14 cellular contexts compared by ENCODE assay signal in the genomic region with DNA sequence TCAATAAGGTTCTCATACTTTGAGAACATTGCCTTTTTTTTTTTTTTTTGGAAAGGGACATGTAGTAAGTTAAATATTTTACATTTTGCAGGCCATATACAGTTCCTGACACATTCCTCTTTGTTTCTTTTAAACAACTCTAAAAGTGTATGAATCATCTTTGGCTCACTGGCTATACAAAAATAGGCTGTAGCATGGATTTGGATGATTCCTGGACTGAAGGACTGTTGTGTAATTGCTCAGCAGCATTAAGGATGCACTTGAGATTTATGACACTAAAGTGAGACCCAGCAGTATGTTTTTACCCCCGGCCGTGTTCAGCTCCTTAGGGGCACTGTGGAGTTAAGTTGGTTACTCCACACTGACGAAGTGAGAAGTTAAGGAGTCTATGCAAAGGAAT. TPM values are rescaled to one million over a fixed set of nuclear protein-coding genes. Genes with fewer than 3 reads are reported as not detected.
A peak's percentile ranks its signal among the peaks of the same experiment; 100 is the strongest.
DNase-seq lines count a peak whose midpoint lies in the region; ATAC-seq, FAIRE-seq and TF ChIP-seq lines count a peak whose summit lies in the region.
"Had no signal": no experiment of that assay in that cellular context is flagged by ENCODE, and none has a peak within 500 bp of the region (broad histone marks: within the 10 kb centered on the region; RNA-seq: fewer than 3 reads in every experiment).

No MANE protein-coding gene starts in this region.

- H3K9me3 ChIP-seq in smooth muscle cell (replicated peaks; ENCODE audit: low read depth), result no peaks in the 10 kb centered on the region
- H3K9me3 ChIP-seq: HAP-1, suprapubic skin had no signal

- TF ChIP-seq CTCF in fibroblast of pulmonary artery (IDR thresholded peaks at IDR 0.05; ENCODE audit: low read length, missing control alignments), result no peak
- TF ChIP-seq CTCF in smooth muscle cell (IDR thresholded peaks at IDR 0.05; ENCODE audit: borderline replicate concordance, insufficient read depth, poor library complexity, severe bottlenecking), result no peak
- TF ChIP-seq CTCF in coronary artery (IDR thresholded peaks at IDR 0.05), result no peak

- H3K4me1 ChIP-seq in smooth muscle cell (ENCODE audit: low read depth), result no peaks in the 10 kb centered on the region
- H3K4me1 ChIP-seq: HAP-1, suprapubic skin had no signal

- H3K4me2 ChIP-seq in smooth muscle cell, result peak overlapping the region; percentile 33
- H3K4me2 ChIP-seq: KMS-11, PC-9 had no signal

- H3K36me3 ChIP-seq in smooth muscle cell (ENCODE audit: low read depth), result no peaks in the 10 kb centered on the region

- no peaks in the 10 kb centered on the region for H3F3A ChIP-seq in smooth muscle cell (ENCODE audit: low read depth)

- FAIRE-seq in H54 (lab: Jason Lieb, UNC), result peak; percentile 100

- H4K20me1 ChIP-seq in smooth muscle cell (ENCODE audit: low read depth), result no peaks in the 10 kb centered on the region

- H3K4me3 ChIP-seq in fibroblast of pulmonary artery (replicated peaks; ENCODE audit: low read depth, low read length) (no peak overlapping the region), smooth muscle cell (no peak overlapping the region), coronary artery (no peak overlapping the region)
- H3K4me3 ChIP-seq: HAP-1, PC-9, suprapubic skin had no signal

- H2AFZ ChIP-seq in smooth muscle cell (ENCODE audit: low read depth), result no peak overlapping the region
- H2AFZ ChIP-seq: PC-9 had no signal

- H3K79me2 ChIP-seq in smooth muscle cell (ENCODE audit: low read depth), result no peaks in the 10 kb centered on the region

- no peak for TF ChIP-seq POLR2A in H54 (IDR thresholded peaks at IDR 0.05; ENCODE audit: low read depth, low read length)

- WGBS in smooth muscle cell (ENCODE audit: low lambda C conversion rate), result 80% methylated on average over 3 of the region's 3 CpGs

- DNase-seq in H54 (ENCODE audit: insufficient read length, low spot score) (peak; percentile 35), fibroblast of pulmonary artery (ENCODE audit: low read depth) (peak; percentile 69), smooth muscle cell (lab: John Stamatoyannopoulos, UW; ENCODE audit: unreplicated experiment) (no peak), coronary artery (ENCODE audit: low spot score) (no peak), DMS79 (lab: John Stamatoyannopoulos, UW) (no peak), ecto neural progenitor cell (ENCODE audit: low spot score) (no peak)
- no peak for DNase-seq in activated T-cell treated with anti-CD3 and anti-CD28 coated beads, Interleukin-2, amount 50 U/mL, for 48 hours
- DNase-seq: activated CD4-positive, alpha-beta memory T cell treated with anti-CD3 and anti-CD28 coated beads, Interleukin-2, amount 10 ng/mL, durations not matched to agents 7 days and 5 days; activated gamma-delta T cell; PC-9 had no signal

- H3K27ac ChIP-seq in smooth muscle cell (ENCODE audit: low read depth) (no peak overlapping the region), coronary artery (no peak overlapping the region)
- H3K27ac ChIP-seq: KMS-11, PC-9, suprapubic skin had no signal

- no peak overlapping the region for H3K9ac ChIP-seq in smooth muscle cell (ENCODE audit: low read depth)
- H3K9ac ChIP-seq: KMS-11 had no signal

- ATAC-seq in SK-N-SH treated with all-trans-retinoic acid at 6 μM for 48 hours, result peak; percentile 85

- H3K27me3 ChIP-seq in smooth muscle cell (ENCODE audit: low read depth), result no peaks in the 10 kb centered on the region
- H3K27me3 ChIP-seq: suprapubic skin had no signal

TF ChIP-seq in SK-N-SH treated with all-trans-retinoic acid at 6 μM for 48 hours, 23 proteins besides CTCF, POLR2A, EP300 and RAD21:
- TF ChIP-seq, protein P1, sequence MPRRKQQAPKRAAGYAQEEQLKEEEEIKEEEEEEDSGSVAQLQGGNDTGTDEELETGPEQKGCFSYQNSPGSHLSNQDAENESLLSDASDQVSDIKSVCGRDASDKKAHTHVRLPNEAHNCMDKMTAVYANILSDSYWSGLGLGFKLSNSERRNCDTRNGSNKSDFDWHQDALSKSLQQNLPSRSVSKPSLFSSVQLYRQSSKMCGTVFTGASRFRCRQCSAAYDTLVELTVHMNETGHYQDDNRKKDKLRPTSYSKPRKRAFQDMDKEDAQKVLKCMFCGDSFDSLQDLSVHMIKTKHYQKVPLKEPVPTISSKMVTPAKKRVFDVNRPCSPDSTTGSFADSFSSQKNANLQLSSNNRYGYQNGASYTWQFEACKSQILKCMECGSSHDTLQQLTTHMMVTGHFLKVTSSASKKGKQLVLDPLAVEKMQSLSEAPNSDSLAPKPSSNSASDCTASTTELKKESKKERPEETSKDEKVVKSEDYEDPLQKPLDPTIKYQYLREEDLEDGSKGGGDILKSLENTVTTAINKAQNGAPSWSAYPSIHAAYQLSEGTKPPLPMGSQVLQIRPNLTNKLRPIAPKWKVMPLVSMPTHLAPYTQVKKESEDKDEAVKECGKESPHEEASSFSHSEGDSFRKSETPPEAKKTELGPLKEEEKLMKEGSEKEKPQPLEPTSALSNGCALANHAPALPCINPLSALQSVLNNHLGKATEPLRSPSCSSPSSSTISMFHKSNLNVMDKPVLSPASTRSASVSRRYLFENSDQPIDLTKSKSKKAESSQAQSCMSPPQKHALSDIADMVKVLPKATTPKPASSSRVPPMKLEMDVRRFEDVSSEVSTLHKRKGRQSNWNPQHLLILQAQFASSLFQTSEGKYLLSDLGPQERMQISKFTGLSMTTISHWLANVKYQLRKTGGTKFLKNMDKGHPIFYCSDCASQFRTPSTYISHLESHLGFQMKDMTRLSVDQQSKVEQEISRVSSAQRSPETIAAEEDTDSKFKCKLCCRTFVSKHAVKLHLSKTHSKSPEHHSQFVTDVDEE (CRISPR knock-in tag; IDR thresholded peaks at IDR 0.05), result no peak
- no peak for TF ChIP-seq TCF4 (CRISPR knock-in tag; IDR thresholded peaks at IDR 0.05; ENCODE audit: borderline replicate concordance)
- no peak for TF ChIP-seq GLIS3 (CRISPR knock-in tag; IDR thresholded peaks at IDR 0.05)
- no peak for TF ChIP-seq OSR1 (CRISPR knock-in tag; IDR thresholded peaks at IDR 0.05)
- no peak for TF ChIP-seq ARNTL (CRISPR knock-in tag; IDR thresholded peaks at IDR 0.05; ENCODE audit: borderline replicate concordance, low read depth)
- TF ChIP-seq ISL1 (CRISPR knock-in tag; IDR thresholded peaks at IDR 0.05), result no peak
- TF ChIP-seq ESRRG (CRISPR knock-in tag; IDR thresholded peaks at IDR 0.05), result no peak
- TF ChIP-seq BACH2 (CRISPR knock-in tag; IDR thresholded peaks at IDR 0.05; ENCODE audit: borderline replicate concordance), result no peak
- no peak for TF ChIP-seq TOX (CRISPR knock-in tag; IDR thresholded peaks at IDR 0.05; ENCODE audit: borderline replicate concordance)
- no peak for TF ChIP-seq ZFP3 (CRISPR knock-in tag; IDR thresholded peaks at IDR 0.05)
- TF ChIP-seq, protein P2, sequence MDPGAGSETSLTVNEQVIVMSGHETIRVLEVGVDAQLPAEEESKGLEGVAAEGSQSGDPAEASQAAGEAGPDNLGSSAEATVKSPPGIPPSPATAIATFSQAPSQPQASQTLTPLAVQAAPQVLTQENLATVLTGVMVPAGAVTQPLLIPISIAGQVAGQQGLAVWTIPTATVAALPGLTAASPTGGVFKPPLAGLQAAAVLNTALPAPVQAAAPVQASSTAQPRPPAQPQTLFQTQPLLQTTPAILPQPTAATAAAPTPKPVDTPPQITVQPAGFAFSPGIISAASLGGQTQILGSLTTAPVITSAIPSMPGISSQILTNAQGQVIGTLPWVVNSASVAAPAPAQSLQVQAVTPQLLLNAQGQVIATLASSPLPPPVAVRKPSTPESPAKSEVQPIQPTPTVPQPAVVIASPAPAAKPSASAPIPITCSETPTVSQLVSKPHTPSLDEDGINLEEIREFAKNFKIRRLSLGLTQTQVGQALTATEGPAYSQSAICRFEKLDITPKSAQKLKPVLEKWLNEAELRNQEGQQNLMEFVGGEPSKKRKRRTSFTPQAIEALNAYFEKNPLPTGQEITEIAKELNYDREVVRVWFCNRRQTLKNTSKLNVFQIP (CRISPR knock-in tag; IDR thresholded peaks at IDR 0.05; ENCODE audit: borderline replicate concordance, low read depth), result no peak
- TF ChIP-seq ZNF565 (CRISPR knock-in tag; conservative IDR thresholded peaks at IDR 0.05; ENCODE audit: low read depth), result no peak
- TF ChIP-seq, protein P3, sequence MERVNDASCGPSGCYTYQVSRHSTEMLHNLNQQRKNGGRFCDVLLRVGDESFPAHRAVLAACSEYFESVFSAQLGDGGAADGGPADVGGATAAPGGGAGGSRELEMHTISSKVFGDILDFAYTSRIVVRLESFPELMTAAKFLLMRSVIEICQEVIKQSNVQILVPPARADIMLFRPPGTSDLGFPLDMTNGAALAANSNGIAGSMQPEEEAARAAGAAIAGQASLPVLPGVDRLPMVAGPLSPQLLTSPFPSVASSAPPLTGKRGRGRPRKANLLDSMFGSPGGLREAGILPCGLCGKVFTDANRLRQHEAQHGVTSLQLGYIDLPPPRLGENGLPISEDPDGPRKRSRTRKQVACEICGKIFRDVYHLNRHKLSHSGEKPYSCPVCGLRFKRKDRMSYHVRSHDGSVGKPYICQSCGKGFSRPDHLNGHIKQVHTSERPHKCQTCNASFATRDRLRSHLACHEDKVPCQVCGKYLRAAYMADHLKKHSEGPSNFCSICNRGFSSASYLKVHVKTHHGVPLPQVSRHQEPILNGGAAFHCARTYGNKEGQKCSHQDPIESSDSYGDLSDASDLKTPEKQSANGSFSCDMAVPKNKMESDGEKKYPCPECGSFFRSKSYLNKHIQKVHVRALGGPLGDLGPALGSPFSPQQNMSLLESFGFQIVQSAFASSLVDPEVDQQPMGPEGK (CRISPR knock-in tag; IDR thresholded peaks at IDR 0.05; ENCODE audit: borderline replicate concordance), result no peak
- no peak for TF ChIP-seq ZNF70 (CRISPR knock-in tag; IDR thresholded peaks at IDR 0.05)
- no peak for TF ChIP-seq ZFP30 (CRISPR knock-in tag; IDR thresholded peaks at IDR 0.05)
- TF ChIP-seq PPARA (CRISPR knock-in tag; IDR thresholded peaks at IDR 0.05; ENCODE audit: borderline replicate concordance), result no peak

RNA-seq across cellular contexts. Expression of a gene that starts 41.3 kb away (rescaled TPM):
- total RNA-seq in smooth muscle cell, result 17.0 and 17.6 TPM in 2 replicates
- polyA plus RNA-seq in smooth muscle cell, result 1.6 and 5.2 TPM in 2 replicates

Comparison
In these comparisons a context has a peak if more than half of its experiments do, and no peak if none do; other contexts are left out.
1. DNase-seq: peak in H54 (single experiment) and fibroblast of pulmonary artery (single experiment); none in smooth muscle cell (single experiment), coronary artery (single experiment), DMS79 (single experiment), ecto neural progenitor cell (single experiment) and activated T-cell treated with anti-CD3 and anti-CD28 coated beads, Interleukin-2, amount 50 U/mL, for 48 hours (0 of 2).